ENCODE assay signal across 8 cellular contexts in the genomic region with DNA sequence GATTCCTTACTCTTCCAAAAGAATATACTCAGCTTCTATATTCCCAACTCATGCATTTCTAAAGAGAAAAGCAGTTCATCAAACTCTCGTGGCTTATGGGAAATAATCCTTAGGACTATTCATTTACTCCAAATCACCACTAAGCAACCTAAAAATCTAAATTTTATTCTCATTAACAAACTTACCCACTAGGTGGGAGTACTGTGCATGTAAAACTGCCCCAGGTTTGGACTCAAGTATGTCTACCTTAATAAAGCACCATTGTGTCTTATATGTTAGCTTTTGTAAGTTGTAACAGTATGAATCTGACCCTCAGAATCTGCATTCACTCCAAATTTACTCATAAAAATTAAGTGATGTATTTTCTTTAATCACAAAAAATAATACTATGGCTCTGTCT. TPM values are rescaled to one million over a fixed set of nuclear protein-coding genes. Genes with fewer than 3 reads are reported as not detected.
DNase-seq lines count a peak whose midpoint lies in the region; ATAC-seq and TF ChIP-seq lines count a peak whose summit lies in the region.

No MANE protein-coding gene starts in this region.

- intact Hi-C loops in Panc1 (cut with micrococcal nuclease; ENCODE audit: unreplicated experiment), result no loop called here
- intact Hi-C loops in colonic mucosa (cut with DNase I), result no loop called here
- intact Hi-C loops in ovary (cut with DNase I), result no loop called here

- TF ChIP-seq CTCF in AG09319 (IDR thresholded peaks at IDR 0.05; ENCODE audit: low read depth, low read length) (peak; percentile 26), Panc1 (IDR thresholded peaks at IDR 0.05) (peak; percentile 42; the same call in 1 of the 2 replicates), fibroblast of the aortic adventitia (IDR thresholded peaks at IDR 0.05; ENCODE audit: insufficient read depth, low read length) (peak; percentile 53), colonic mucosa (IDR thresholded peaks at IDR 0.05) (no peak), ovary (IDR thresholded peaks at IDR 0.05) (no peak)

- BruUV-seq in Panc1 (replicated peaks; lab: Mats Ljungman, UMichigan), result no TSS peak

- peak; percentile 64 for ATAC-seq in GM21381 (IDR thresholded peaks at IDR 0.05; ENCODE audit: unreplicated experiment)
- ATAC-seq in Panc1, result no peak
- ATAC-seq in HG02763 (IDR thresholded peaks at IDR 0.05; ENCODE audit: unreplicated experiment), result no peak
- ATAC-seq in HG03045 (IDR thresholded peaks at IDR 0.05; ENCODE audit: unreplicated experiment), result no peak

- WGBS in ovary, 3 donors, result 51 to 69% (median 67%) methylated on average over 1 of the region's 1 CpG

- H3K27me3 ChIP-seq in Panc1 (ENCODE audit: control insufficient read depth, insufficient read depth, low read length) (no peaks in the 10 kb centered on the region), colonic mucosa (no peaks in the 10 kb centered on the region), ovary (no peaks in the 10 kb centered on the region)

- H3K27ac ChIP-seq in Panc1 (ENCODE audit: low read length) (peak overlapping the region; percentile 84), colonic mucosa (no peak overlapping the region), ovary (no peak overlapping the region)

- no peak overlapping the region for H3K9ac ChIP-seq in colonic mucosa (ENCODE audit: low read depth in 2 of 2, low read length in 2 of 2)

- TF ChIP-seq EP300 in ovary (IDR thresholded peaks at IDR 0.05), result no peak

- DNase-seq in AG09319 (ENCODE audit: extremely low read depth, low read depth) (no peak), Panc1 (ENCODE audit: low read depth, low spot score) (no peak), fibroblast of the aortic adventitia (ENCODE audit: low read depth) (peak; percentile 67), colonic mucosa (no peak), ovary (no peak)

- CTCF ChIA-PET in Panc1 (lab: Charles Lee), result interaction anchor here (0.6 kb wide), 1 partner anchor 459 kb away, joined by 12 read pairs; the partner anchor contains the start of gene SETD5

- no peaks in the 10 kb centered on the region; the same call in 1 of the 2 replicates for H3K36me3 ChIP-seq in Panc1 (ENCODE audit: control insufficient read depth, insufficient read depth, low read length)
- H3K36me3 ChIP-seq in colonic mucosa, result no peaks in the 10 kb centered on the region
- H3K36me3 ChIP-seq in ovary, result no peaks in the 10 kb centered on the region

- TF ChIP-seq POLR2A in ovary (IDR thresholded peaks at IDR 0.05), result no peak

- POLR2A ChIA-PET in Panc1 (lab: Charles Lee), result no interaction called here

- H3K4me3 ChIP-seq in Panc1 (ENCODE audit: low read depth in 2 of 2, low read length in 2 of 2), result no peak overlapping the region
- no peak overlapping the region for H3K4me3 ChIP-seq in fibroblast of the aortic adventitia (ENCODE audit: low read depth, low read length)
- H3K4me3 ChIP-seq in colonic mucosa, result no peak overlapping the region
- H3K4me3 ChIP-seq in ovary, result no peak overlapping the region

- H3K9me3 ChIP-seq in Panc1 (ENCODE audit: control insufficient read depth, insufficient read depth, low read depth, low read length) (peaks cover 4% of the 10 kb centered on the region; the same call in 1 of the 2 replicates), colonic mucosa (no peaks in the 10 kb centered on the region), ovary (no peaks in the 10 kb centered on the region)

- H3K4me1 ChIP-seq in Panc1 (ENCODE audit: control insufficient read depth, insufficient read depth, low read length) (peaks cover 24% of the 10 kb centered on the region), colonic mucosa (no peaks in the 10 kb centered on the region), ovary (ENCODE audit: insufficient read depth) (peaks cover 1% of the 10 kb centered on the region)

- in situ Hi-C loops in Panc1 (cut with HindIII; ENCODE audit: low pct_unique_long_range_greater_than_20kb, low sequenced_read_pairs), result no loop called here

RNA-seq across cellular contexts. Expression of gene RAD18, which starts 25.3 kb away (rescaled TPM):
- total RNA-seq in Panc1 (2021; ENCODE audit: unreplicated experiment) (13.8 TPM), fibroblast of the aortic adventitia (ENCODE audit: low replicate concordance) (2.2 and 28.1 TPM in 2 replicates), colonic mucosa (10 to 100 TPM; 12.2 to 25.9 TPM), ovary (1 to 10 TPM; 3.8 to 9.2 (median 8.2) TPM)
- 5.3 TPM for polyA plus RNA-seq in Panc1 (2012; ENCODE audit: insufficient read length)
- 1 to 10 TPM; 2.9 to 7.8 TPM for polyA plus RNA-seq in ovary

Comparison
In these comparisons a context has a peak if more than half of its experiments do, and no peak if none do; other contexts are left out.
1. CTCF ChIP-seq: peak in AG09319 (single experiment), Panc1 (single experiment) and fibroblast of the aortic adventitia (single experiment); none in colonic mucosa (single experiment) and ovary (0 of 3).